ENCODE assay signal across 21 cellular contexts in the genomic region with DNA sequence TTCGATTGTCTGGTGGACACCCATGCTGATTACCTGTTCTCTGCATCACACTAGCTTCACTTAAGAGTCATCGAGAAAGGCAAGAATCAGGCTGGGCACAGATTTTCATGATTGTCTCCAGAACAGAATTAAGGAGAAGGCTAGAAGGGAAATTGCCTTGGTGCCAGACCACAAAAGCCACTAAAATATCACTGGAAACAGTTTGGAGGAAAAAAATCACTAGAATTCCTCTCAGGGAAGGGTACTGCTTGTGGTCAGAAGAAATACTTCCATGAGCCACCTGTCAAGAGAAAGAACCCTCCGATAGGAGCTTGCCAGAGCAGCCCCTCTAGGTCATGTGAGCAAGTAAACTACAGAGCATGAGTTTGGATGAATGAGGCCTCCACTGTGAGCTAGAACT.
DNase-seq lines count a peak whose midpoint lies in the region; ATAC-seq and TF ChIP-seq lines count a peak whose summit lies in the region.
"Had no signal": no experiment of that assay in that cellular context is flagged by ENCODE, and none has a peak within 500 bp of the region (broad histone marks: within the 10 kb centered on the region; RNA-seq: fewer than 3 reads in every experiment).

No MANE protein-coding gene starts in this region.

- H3K4me1 ChIP-seq in upper lobe of left lung: no peaks in the 10 kb centered on the region

- no peaks in the 10 kb centered on the region for H3K9me3 ChIP-seq in upper lobe of left lung

- in situ Hi-C loops in astrocyte of the spinal cord (cut with HindIII; ENCODE audit: low sequenced_read_pairs): no loop called here

- TF ChIP-seq POLR2A in upper lobe of left lung (IDR thresholded peaks at IDR 0.05): no peak

- no peaks in the 10 kb centered on the region for H3K36me3 ChIP-seq in upper lobe of left lung

- H3K27ac ChIP-seq in upper lobe of left lung: no peak overlapping the region
- H3K27ac ChIP-seq: RWPE1, SK-N-MC had no signal

- no peak overlapping the region for H3K4me3 ChIP-seq in astrocyte of the spinal cord (ENCODE audit: low read depth, low read length)
- no peak overlapping the region for H3K4me3 ChIP-seq in upper lobe of left lung
- H3K4me3 ChIP-seq: SK-N-MC had no signal

- TF ChIP-seq EP300 in upper lobe of left lung (IDR thresholded peaks at IDR 0.05): no peak

- WGBS in upper lobe of left lung, 2 donors: 60 to 61% methylated on average over 3 of the region's 3 CpGs

- TF ChIP-seq CTCF in astrocyte of the spinal cord (IDR thresholded peaks at IDR 0.05; ENCODE audit: low read depth, low read length): no peak
- no peak for TF ChIP-seq CTCF in upper lobe of left lung (IDR thresholded peaks at IDR 0.05)

- ATAC-seq in upper lobe of left lung (ENCODE audit: low FRiP score in 2 of 2): no peak
- ATAC-seq: Panc1 had no signal

- DNase-seq in HT1080 (ENCODE audit: low read depth): peak; percentile 18
- peak; percentile 47 for DNase-seq in astrocyte of the spinal cord (ENCODE audit: low read depth, low spot score)
- peak; percentile 3 for DNase-seq in renal cortical epithelial cell (ENCODE audit: low read depth)
- DNase-seq in Kasumi-1 (lab: John Stamatoyannopoulos, UW): no peak
- no peak for DNase-seq in upper lobe of left lung
- DNase-seq in stimulated activated CD4-positive, alpha-beta T cell treated with anti-CD3 and anti-CD28 coated beads, Interleukin-2, amount 100 ng/mL, for 48 hours: no peak
- no peak for DNase-seq in NCI-H748 treated with DMSO at 0.1 percent for 48 hours (lab: John Stamatoyannopoulos, UW)
- DNase-seq: DMS153, H9, KBM-7, MM.1S, NCI-H1048, NCI-H1417, NCI-H1694, NCI-H2029 treated with DMSO at 0.1 percent for 48 hours, NCI-H2227 treated with DMSO at 0.1 percent for 48 hours, NCI-H526 treated with DMSO at 0.1 percent for 48 hours, SHP77 treated with DMSO at 0.1 percent for 48 hours had no signal

- H3K27me3 ChIP-seq in upper lobe of left lung: no peaks in the 10 kb centered on the region

Comparison
In these comparisons a context has a peak if more than half of its experiments do, and no peak if none do; other contexts are left out.
1. DNase-seq: peak in HT1080 (single experiment), astrocyte of the spinal cord (single experiment) and renal cortical epithelial cell (single experiment); none in Kasumi-1 (0 of 2), upper lobe of left lung (0 of 2), stimulated activated CD4-positive, alpha-beta T cell treated with anti-CD3 and anti-CD28 coated beads, Interleukin-2, amount 100 ng/mL, for 48 hours (0 of 2) and NCI-H748 treated with DMSO at 0.1 percent for 48 hours (single experiment).